ENCODE assay signal across 8 cellular contexts in the genomic region with DNA sequence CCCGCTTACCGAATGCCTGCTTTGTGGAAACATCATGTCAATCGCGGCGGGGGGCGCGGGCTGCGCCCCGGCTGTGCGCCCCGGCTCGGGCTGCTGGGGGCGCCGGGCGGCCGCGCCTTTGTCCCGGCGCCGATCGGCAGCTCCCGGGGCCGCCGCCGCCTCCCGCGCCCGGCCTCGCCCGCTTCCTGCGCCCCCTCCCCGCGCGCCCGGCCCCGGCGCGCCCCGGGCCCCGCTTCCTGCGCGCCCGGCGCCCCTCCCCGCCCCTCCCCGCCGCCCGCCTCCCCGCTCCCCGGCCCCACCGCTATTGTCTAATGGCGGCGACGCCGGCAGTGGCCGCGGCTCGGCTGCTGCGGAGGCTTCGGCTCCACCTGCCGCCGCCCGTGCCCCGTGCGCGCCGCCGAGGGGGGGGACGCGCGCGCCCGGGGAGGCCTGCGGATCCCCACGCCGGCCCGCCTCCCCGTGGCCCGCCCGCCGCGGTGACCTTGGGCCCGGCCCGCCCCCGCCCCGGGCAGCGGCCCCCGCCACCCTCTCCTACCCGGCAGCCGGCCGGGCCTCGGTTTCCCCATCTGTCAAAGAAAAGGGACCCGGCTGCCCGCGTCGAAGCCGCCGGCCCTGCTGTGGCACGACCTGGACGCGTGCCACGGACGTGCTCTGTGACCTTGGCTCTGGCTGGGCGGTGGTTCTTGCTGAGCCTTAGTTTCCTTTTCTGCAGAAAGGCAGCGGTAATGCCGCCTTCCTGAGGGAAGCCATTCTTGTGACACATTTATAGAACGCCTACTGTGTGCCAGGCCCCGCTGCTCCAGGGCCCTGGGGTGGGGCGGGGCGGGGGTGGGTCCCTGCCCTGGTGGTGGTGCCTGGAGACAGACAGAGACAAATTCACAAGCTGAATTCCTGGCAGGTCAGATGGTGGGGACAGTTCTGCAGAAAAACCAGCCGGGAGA. TPM values are rescaled to one million over a fixed set of nuclear protein-coding genes. Genes with fewer than 3 reads are reported as not detected.
DNase-seq lines count a peak whose midpoint lies in the region; TF ChIP-seq lines count a peak whose summit lies in the region.

A gene with protein sequence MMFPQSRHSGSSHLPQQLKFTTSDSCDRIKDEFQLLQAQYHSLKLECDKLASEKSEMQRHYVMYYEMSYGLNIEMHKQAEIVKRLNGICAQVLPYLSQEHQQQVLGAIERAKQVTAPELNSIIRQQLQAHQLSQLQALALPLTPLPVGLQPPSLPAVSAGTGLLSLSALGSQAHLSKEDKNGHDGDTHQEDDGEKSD (minus strand): TSS at position 331 of the 941 bp plus-strand sequence. CDS start 295 bp downstream, at position 36.

- no peaks in the 10 kb centered on the region for H3K27me3 ChIP-seq in endodermal cell (ENCODE audit: control insufficient read depth, insufficient read depth, low read length, poor library complexity, severe bottlenecking)

- H3K27me3 Mint-ChIP-seq in endodermal cell (ENCODE audit: insufficient read depth) = no peaks in the 10 kb centered on the region

- peak within 1 kb of the TSS; percentile 69 for H3K9ac ChIP-seq in endodermal cell (ENCODE audit: extremely low read depth, low read length, poor library complexity, severe bottlenecking)

- no peaks in the 10 kb centered on the region for H3K9me3 Mint-ChIP-seq in endodermal cell

- peak within 1 kb of the TSS; percentile 87 for H3K4me3 ChIP-seq in endodermal cell (ENCODE audit: low read length)

- no peaks in the 10 kb centered on the region for H3K4me1 ChIP-seq in endodermal cell (ENCODE audit: control insufficient read depth, insufficient read depth, low read length)

- H3K36me3 ChIP-seq in endodermal cell (ENCODE audit: control insufficient read depth, insufficient read depth, low read length) = peaks cover 34% of the 10 kb centered on the region

- peak; percentile 32 for TF ChIP-seq CTCF in endodermal cell (conservative IDR thresholded peaks at IDR 0.05)

- peak within 1 kb of the TSS; percentile 72 for H3K4me3 Mint-ChIP-seq in endodermal cell

- peak within 1 kb of the TSS; percentile 74 for H3K27ac Mint-ChIP-seq in endodermal cell

- H3K4me1 Mint-ChIP-seq in endodermal cell = peaks cover 21% of the 10 kb centered on the region

- H3K27ac ChIP-seq in endodermal cell (ENCODE audit: low read depth, low read length) = no peak within 1 kb of the TSS

- WGBS in endodermal cell (ENCODE audit: insufficient coverage in 1 of 2, insufficient read length in 1 of 2), 2 experiments = 4 to 11% methylated on average over 29 to 96 of the region's 111 CpGs

- peaks cover 30% of the 10 kb centered on the region for H3K36me3 Mint-ChIP-seq in endodermal cell (ENCODE audit: low read depth)

- DNase-seq in NCI-H2029 (lab: John Stamatoyannopoulos, UW) = peak; percentile 42
- no peak for DNase-seq in NCI-H2029 treated with DMSO at 0.1 percent for 48 hours (lab: John Stamatoyannopoulos, UW)
- DNase-seq in NCI-H2196 treated with DMSO at 0.1 percent for 48 hours (lab: John Stamatoyannopoulos, UW; ENCODE audit: unreplicated experiment) = peak; percentile 50
- peak; percentile 36 to 45 for DNase-seq in activated CD8-positive, alpha-beta memory T cell treated with anti-CD3 and anti-CD28 coated beads for 4 hours (ENCODE audit: low read depth in 2 of 2)
- DNase-seq in endodermal cell = peak; percentile 75
- DNase-seq in midbrain (lab: John Stamatoyannopoulos, UW) = peak; percentile 48
- DNase-seq in stimulated activated CD8-positive, alpha-beta memory T cell treated with anti-CD3 and anti-CD28 coated beads, Interleukin-2, amount 100 ng/mL, for 48 hours (ENCODE audit: low read depth in 2 of 2) = peak; percentile 37 to 57
- no peak for DNase-seq in NCI-H526 treated with DMSO at 0.1 percent for 48 hours (lab: John Stamatoyannopoulos, UW)

- no peaks in the 10 kb centered on the region for H3K9me3 ChIP-seq in endodermal cell (ENCODE audit: control insufficient read depth, low read length)

RNA-seq across cellular contexts. Expression of the gene that starts here (rescaled TPM):
- total RNA-seq in endodermal cell = 100 to 1,000 TPM; 488 to 575 TPM
- polyA plus RNA-seq in endodermal cell (2013, experiment 1 of 2) = 171 TPM
- 199 TPM for polyA plus RNA-seq in endodermal cell (2013, experiment 2 of 2)

Comparison
In these comparisons a context has a peak if more than half of its experiments do, and no peak if none do; other contexts are left out.
1. DNase-seq: peak in NCI-H2029 (single experiment), NCI-H2196 treated with DMSO at 0.1 percent for 48 hours (single experiment), activated CD8-positive, alpha-beta memory T cell treated with anti-CD3 and anti-CD28 coated beads for 4 hours (2 of 2), endodermal cell (single experiment), midbrain (single experiment) and stimulated activated CD8-positive, alpha-beta memory T cell treated with anti-CD3 and anti-CD28 coated beads, Interleukin-2, amount 100 ng/mL, for 48 hours (2 of 2); none in NCI-H2029 treated with DMSO at 0.1 percent for 48 hours (single experiment) and NCI-H526 treated with DMSO at 0.1 percent for 48 hours (single experiment).